Comparison of ENCODE assay signal across 32 cellular contexts in genomic region chr11:32991898-32992297, GRCh38. TPM values are rescaled to one million over a fixed set of nuclear protein-coding genes. Genes with fewer than 3 reads are reported as not detected.
"Had no signal": no experiment of that assay in that cellular context is flagged by ENCODE, and none has a peak within 500 bp of the region (broad histone marks: within the 10 kb centered on the region; RNA-seq: fewer than 3 reads in every experiment).

No MANE protein-coding gene starts in this region.

- H3K9me3 ChIP-seq: body of pancreas had no signal

- DNase-seq: activated effector memory CD4-positive, alpha-beta T cell treated with anti-CD3 and anti-CD28 coated beads, Interleukin-2, amount 50 U/mL, for 16 hours; activated effector memory CD4-positive, alpha-beta T cell treated with Interleukin-2 at 50 U/mL for 16 hours; activated gamma-delta T cell; activated gamma-delta T cell treated with Interleukin-2 at 50 U/mL for 16 hours; activated naive CD4-positive, alpha-beta T cell; activated naive CD4-positive, alpha-beta T cell treated with anti-CD3 and anti-CD28 coated beads for 36 hours; activated naive CD4-positive, alpha-beta T cell treated with anti-CD3 and anti-CD28 coated beads, Interleukin-2, amount 10 ng/mL, durations not matched to agents 7 days and 5 days; activated naive CD4-positive, alpha-beta T cell treated with anti-CD3 and anti-CD28 coated beads, Interleukin-2, amount 50 U/mL, for 16 hours; activated naive CD4-positive, alpha-beta T cell treated with Interleukin-2 at 50 U/mL for 16 hours; activated naive CD8-positive, alpha-beta T cell treated with anti-CD3 and anti-CD28 coated beads for 36 hours; activated naive CD8-positive, alpha-beta T cell treated with anti-CD3 and anti-CD28 coated beads, Interleukin-2, amount 10 ng/mL, durations not matched to agents 7 days and 5 days; activated naive CD8-positive, alpha-beta T cell treated with anti-CD3 and anti-CD28 coated beads, Interleukin-2, amount 50 U/mL, for 24 hours; activated T-cell treated with anti-CD3 and anti-CD28 coated beads, Interleukin-2, amount 50 U/mL, for 4 hours; activated T-cell treated with anti-CD3 and anti-CD28 coated beads, Interleukin-2, amount 50 U/mL, for 48 hours; activated T-cell treated with anti-CD3 and anti-CD28 coated beads, Interleukin-2, amount 50 U/mL, for 72 hours; adrenal gland; amniotic stem cell; amygdala; anterior cingulate cortex; aorta; body of pancreas; brain microvascular endothelial cell; caudate nucleus; central memory CD4-positive, alpha-beta T cell; cerebellar nuclear complex had no signal

- H3K4me1 ChIP-seq: adrenal gland, ascending aorta, body of pancreas, breast epithelium had no signal

- H3K4me3 ChIP-seq: adrenal gland, ascending aorta, body of pancreas, breast epithelium, cardiac muscle cell had no signal

- FAIRE-seq: astrocyte, bronchial epithelial cell had no signal

- ATAC-seq: activated naive CD4-positive, alpha-beta T cell treated with anti-CD3 and anti-CD28 coated beads, Interleukin-2, amount 50 U/mL, for 72 hours; activated naive CD8-positive, alpha-beta T cell treated with anti-CD3 and anti-CD28 coated beads, Interleukin-2, amount 50 U/mL, for 24 hours; activated T-cell treated with anti-CD3 and anti-CD28 coated beads, Interleukin-2, amount 50 U/mL, for 4 hours; activated T-cell treated with anti-CD3 and anti-CD28 coated beads, Interleukin-2, amount 50 U/mL, for 72 hours; activated T-helper 17 cell treated with anti-CD3 and anti-CD28 coated beads, Interleukin-2, amount 50 U/mL, for 72 hours; body of pancreas had no signal

- H3K36me3 ChIP-seq: adrenal gland, ascending aorta, brain microvascular endothelial cell, breast epithelium, cardiac muscle cell had no signal

- H3K27me3 ChIP-seq: adrenal gland, ascending aorta, body of pancreas, brain microvascular endothelial cell, breast epithelium, cardiac muscle cell had no signal

- H3K27ac ChIP-seq: adrenal gland, ascending aorta, body of pancreas, brain microvascular endothelial cell, breast epithelium, cardiac muscle cell had no signal

RNA-seq across cellular contexts. Expression of gene DEPDC7, which starts 23.8 kb away (rescaled TPM):
- total RNA-seq: ascending aorta had no signal
